In the genomic region with DNA sequence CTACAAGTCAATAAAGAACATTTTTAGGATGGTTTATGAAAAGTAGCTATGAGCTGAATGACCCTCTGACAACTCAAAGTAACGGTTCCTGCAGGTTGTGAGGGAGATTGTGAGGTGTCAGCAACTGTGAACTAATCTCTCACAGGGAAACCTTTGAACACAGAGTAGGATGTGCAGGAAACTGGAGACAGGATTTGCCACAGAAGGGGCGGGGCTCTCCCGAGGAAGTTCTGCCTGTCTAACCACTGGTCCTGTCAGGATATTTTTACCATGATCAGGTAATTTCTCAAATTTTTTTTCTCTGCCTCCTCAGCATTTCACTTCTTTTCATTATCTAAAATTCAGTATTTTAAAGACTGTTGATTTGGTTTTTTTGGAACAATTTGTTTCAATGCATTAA, we compare ENCODE assay signal across 1 cellular context.
TF ChIP-seq lines count a peak whose summit lies in the region.

No MANE protein-coding gene starts in this region.

TF ChIP-seq in K562, 482 proteins besides CTCF, POLR2A, EP300 and RAD21 (continued from another document):
- TF ChIP-seq, protein P1, sequence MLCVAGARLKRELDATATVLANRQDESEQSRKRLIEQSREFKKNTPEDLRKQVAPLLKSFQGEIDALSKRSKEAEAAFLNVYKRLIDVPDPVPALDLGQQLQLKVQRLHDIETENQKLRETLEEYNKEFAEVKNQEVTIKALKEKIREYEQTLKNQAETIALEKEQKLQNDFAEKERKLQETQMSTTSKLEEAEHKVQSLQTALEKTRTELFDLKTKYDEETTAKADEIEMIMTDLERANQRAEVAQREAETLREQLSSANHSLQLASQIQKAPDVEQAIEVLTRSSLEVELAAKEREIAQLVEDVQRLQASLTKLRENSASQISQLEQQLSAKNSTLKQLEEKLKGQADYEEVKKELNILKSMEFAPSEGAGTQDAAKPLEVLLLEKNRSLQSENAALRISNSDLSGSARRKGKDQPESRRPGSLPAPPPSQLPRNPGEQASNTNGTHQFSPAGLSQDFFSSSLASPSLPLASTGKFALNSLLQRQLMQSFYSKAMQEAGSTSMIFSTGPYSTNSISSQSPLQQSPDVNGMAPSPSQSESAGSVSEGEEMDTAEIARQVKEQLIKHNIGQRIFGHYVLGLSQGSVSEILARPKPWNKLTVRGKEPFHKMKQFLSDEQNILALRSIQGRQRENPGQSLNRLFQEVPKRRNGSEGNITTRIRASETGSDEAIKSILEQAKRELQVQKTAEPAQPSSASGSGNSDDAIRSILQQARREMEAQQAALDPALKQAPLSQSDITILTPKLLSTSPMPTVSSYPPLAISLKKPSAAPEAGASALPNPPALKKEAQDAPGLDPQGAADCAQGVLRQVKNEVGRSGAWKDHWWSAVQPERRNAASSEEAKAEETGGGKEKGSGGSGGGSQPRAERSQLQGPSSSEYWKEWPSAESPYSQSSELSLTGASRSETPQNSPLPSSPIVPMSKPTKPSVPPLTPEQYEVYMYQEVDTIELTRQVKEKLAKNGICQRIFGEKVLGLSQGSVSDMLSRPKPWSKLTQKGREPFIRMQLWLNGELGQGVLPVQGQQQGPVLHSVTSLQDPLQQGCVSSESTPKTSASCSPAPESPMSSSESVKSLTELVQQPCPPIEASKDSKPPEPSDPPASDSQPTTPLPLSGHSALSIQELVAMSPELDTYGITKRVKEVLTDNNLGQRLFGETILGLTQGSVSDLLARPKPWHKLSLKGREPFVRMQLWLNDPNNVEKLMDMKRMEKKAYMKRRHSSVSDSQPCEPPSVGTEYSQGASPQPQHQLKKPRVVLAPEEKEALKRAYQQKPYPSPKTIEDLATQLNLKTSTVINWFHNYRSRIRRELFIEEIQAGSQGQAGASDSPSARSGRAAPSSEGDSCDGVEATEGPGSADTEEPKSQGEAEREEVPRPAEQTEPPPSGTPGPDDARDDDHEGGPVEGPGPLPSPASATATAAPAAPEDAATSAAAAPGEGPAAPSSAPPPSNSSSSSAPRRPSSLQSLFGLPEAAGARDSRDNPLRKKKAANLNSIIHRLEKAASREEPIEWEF (CRISPR knock-in tag; IDR thresholded peaks at IDR 0.05) = no peak
